ENCODE assay signal across 27 cellular contexts in the genomic region with DNA sequence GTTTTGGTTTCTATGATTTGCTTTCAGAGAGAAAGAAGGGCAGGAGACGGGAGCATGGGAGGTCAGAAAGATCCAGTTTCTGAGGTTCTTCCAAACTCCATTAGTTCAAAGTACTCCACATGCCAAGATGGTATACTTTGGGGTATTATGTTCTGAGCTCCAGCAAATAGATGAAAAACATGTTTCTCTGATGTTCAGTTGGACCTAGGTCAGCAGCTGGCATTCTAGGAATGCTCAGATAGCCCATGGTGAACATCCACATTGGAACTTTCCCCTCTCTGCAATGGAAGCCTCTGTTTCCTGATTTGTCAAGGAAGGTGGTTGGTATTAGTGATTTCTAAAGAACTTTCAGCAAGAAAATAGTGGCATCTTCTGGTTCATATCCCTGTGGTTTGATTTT.
"Had no signal": no experiment of that assay in that cellular context is flagged by ENCODE, and none has a peak within 500 bp of the region (broad histone marks: within the 10 kb centered on the region; RNA-seq: fewer than 3 reads in every experiment).

No MANE protein-coding gene starts in this region.

- H2AFZ ChIP-seq: neural progenitor cell had no signal

- H3K9ac ChIP-seq: neural progenitor cell had no signal

- H3K36me3 ChIP-seq: left ventricle myocardium inferior, neural progenitor cell, neutrophil, ovary, sigmoid colon, stomach, thyroid gland, transverse colon, upper lobe of left lung had no signal

- FAIRE-seq: keratinocyte had no signal

- H3K4me1 ChIP-seq: left ventricle myocardium inferior, neural progenitor cell, sigmoid colon, testis, thyroid gland, upper lobe of left lung had no signal

- H3K9me3 ChIP-seq: left ventricle myocardium inferior, neutrophil, ovary, sigmoid colon, stomach, testis, thyroid gland, transverse colon, upper lobe of left lung had no signal

- ATAC-seq: left colon; natural killer cell; right cardiac atrium; stimulated activated naive B cell treated with anti-CD40 and anti-IgM and Interleukin-4, amounts not matched to agents 10 μg/mL and 1 μg/mL and 100 μg/mL, for 72 hours; stimulated activated naive CD8-positive, alpha-beta T cell treated with anti-CD3 and anti-CD28 coated beads, Interleukin-15, Interleukin-2, amounts not matched to agents 100 U/mL and 50 U/mL, for 24 hours had no signal

- H3K4me2 ChIP-seq: neural progenitor cell, smooth muscle cell had no signal

- H3K4me3 ChIP-seq: left ventricle myocardium inferior, lung, neural progenitor cell, ovary, sigmoid colon, smooth muscle cell, stomach, testis, thyroid gland, transverse colon, upper lobe of left lung had no signal

- H3K27me3 ChIP-seq: neural progenitor cell, neutrophil, ovary, sigmoid colon, stomach, testis, thyroid gland, transverse colon, upper lobe of left lung had no signal

- DNase-seq: head of caudate nucleus; hippocampal formation; kidney glomerular epithelial cell; left colon; left ventricle myocardium inferior; mesendoderm; naive B cell; natural killer cell; nephron progenitor cell; occipital lobe; ovary; right cardiac atrium; sigmoid colon; stimulated activated CD4-positive, alpha-beta T cell treated with anti-CD3 and anti-CD28 coated beads, Interleukin-1b, Interleukin-23, amount 100 ng/mL, for 48 hours; stimulated activated CD4-positive, alpha-beta T cell treated with anti-CD3 and anti-CD28 coated beads, Interleukin-2, amount 100 ng/mL, for 48 hours; stimulated activated naive B cell treated with anti-CD40 and anti-IgM and Interleukin-4, amounts not matched to agents 10 μg/mL and 1 μg/mL and 100 μg/mL, for 72 hours; stimulated activated naive CD8-positive, alpha-beta T cell treated with anti-CD3 and anti-CD28 coated beads, Interleukin-15, Interleukin-2, amounts not matched to agents 100 U/mL and 50 U/mL, for 24 hours; stomach; testis; thyroid gland; transverse colon; upper lobe of left lung had no signal

- H3K27ac ChIP-seq: left ventricle myocardium inferior, neural progenitor cell, neutrophil, ovary, sigmoid colon, stomach, testis, thyroid gland, transverse colon, upper lobe of left lung had no signal
